8 cellular contexts compared by ENCODE assay signal in the genomic region with DNA sequence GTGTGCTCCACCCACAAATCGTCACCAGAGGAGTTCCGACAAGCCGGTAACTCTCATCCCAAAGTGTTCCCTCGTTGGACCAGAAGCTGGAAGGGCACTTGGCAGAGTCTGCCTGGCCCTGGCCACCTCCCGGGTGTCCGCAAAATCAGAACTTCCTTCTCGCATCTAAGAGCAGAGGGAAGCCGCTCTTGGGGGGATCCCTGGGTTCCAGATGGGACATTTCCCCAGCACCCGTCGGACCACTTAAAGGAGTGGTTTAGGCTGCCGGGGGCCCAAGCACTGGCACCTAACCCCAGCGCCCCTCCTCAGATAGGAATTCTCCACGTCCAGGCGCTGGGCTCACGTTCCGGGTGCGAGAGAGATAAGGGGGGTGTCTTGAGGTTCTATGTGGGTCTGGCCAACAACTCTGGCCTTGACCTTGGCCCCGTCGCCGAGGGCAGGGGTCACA. TPM values are rescaled to one million over a fixed set of nuclear protein-coding genes. Genes with fewer than 3 reads are reported as not detected.
A peak's percentile ranks its signal among the peaks of the same experiment; 100 is the strongest.
DNase-seq lines count a peak whose midpoint lies in the region; ATAC-seq and TF ChIP-seq lines count a peak whose summit lies in the region.

No MANE protein-coding gene starts in this region.

- peak overlapping the region; percentile 90 for H3K4me3 Mint-ChIP-seq in dendritic cell treated with granulocyte-macrophage colony-stimulating factor and Interleukin-4, amounts not matched to agents 40 ng/mL and 50 ng/mL, for 4 days

- H2AFZ ChIP-seq in neural cell (ENCODE audit: low read depth, low read length), result peak overlapping the region; percentile 80

- H3K36me3 Mint-ChIP-seq in dendritic cell treated with granulocyte-macrophage colony-stimulating factor and Interleukin-4, amounts not matched to agents 40 ng/mL and 50 ng/mL, for 4 days (ENCODE audit: low read depth), result peaks cover 36% of the 10 kb centered on the region

- H3K27me3 Mint-ChIP-seq in dendritic cell treated with granulocyte-macrophage colony-stimulating factor and Interleukin-4, amounts not matched to agents 40 ng/mL and 50 ng/mL, for 4 days, result peaks cover 18% of the 10 kb centered on the region

- no peaks in the 10 kb centered on the region for H3K9me3 ChIP-seq in ES-I3 (ENCODE audit: control insufficient read depth, insufficient read depth, low read length)
- H3K9me3 ChIP-seq in MG63, result no peaks in the 10 kb centered on the region
- H3K9me3 ChIP-seq in neural cell (ENCODE audit: low read length), result no peaks in the 10 kb centered on the region

- no peaks in the 10 kb centered on the region for H3F3A ChIP-seq in neural cell (ENCODE audit: insufficient read depth, low read length, poor library complexity, severe bottlenecking)

- H3K79me2 ChIP-seq in neural cell (replicated peaks; ENCODE audit: insufficient read depth, low read length), result peaks cover 22% of the 10 kb centered on the region

- H3K4me2 ChIP-seq in neural cell (ENCODE audit: low read length), result peak overlapping the region; percentile 88

- no peaks in the 10 kb centered on the region for H3K9me2 ChIP-seq in neural cell (ENCODE audit: insufficient read depth, low read length)

- peak overlapping the region; percentile 83 for H3K4me3 ChIP-seq in MG63
- peak overlapping the region; percentile 77 for H3K4me3 ChIP-seq in neural cell (ENCODE audit: low read length)

- no peak for TF ChIP-seq RAD21 in neural cell (conservative IDR thresholded peaks at IDR 0.05)

- no peaks in the 10 kb centered on the region for H4K20me1 ChIP-seq in neural cell (ENCODE audit: insufficient read depth)

- H3K27ac Mint-ChIP-seq in dendritic cell treated with granulocyte-macrophage colony-stimulating factor and Interleukin-4, amounts not matched to agents 40 ng/mL and 50 ng/mL, for 4 days, result peak overlapping the region; percentile 86

- no peaks in the 10 kb centered on the region; the same call in 1 of the 2 replicates for H3K4me1 ChIP-seq in ES-I3 (ENCODE audit: insufficient read depth, low read length)

- H3K36me3 ChIP-seq in ES-I3 (ENCODE audit: insufficient read depth, low read length) (no peaks in the 10 kb centered on the region; the same call in 1 of the 2 replicates), MG63 (peaks cover 69% of the 10 kb centered on the region), neural cell (ENCODE audit: insufficient read depth, low read length) (no peaks in the 10 kb centered on the region)

- H3K9ac ChIP-seq in ES-I3 (ENCODE audit: low read depth, low read length) (peak overlapping the region; percentile 71), neural cell (ENCODE audit: low read length) (peak overlapping the region; percentile 82)

- H3K9me3 Mint-ChIP-seq in dendritic cell treated with granulocyte-macrophage colony-stimulating factor and Interleukin-4, amounts not matched to agents 40 ng/mL and 50 ng/mL, for 4 days, result no peaks in the 10 kb centered on the region

- no peak for TF ChIP-seq EP300 in neural cell (conservative IDR thresholded peaks at IDR 0.05; ENCODE audit: poor library complexity, severe bottlenecking)

- no peak for ATAC-seq in GM18519 (IDR thresholded peaks at IDR 0.05; ENCODE audit: low FRiP score, unreplicated experiment)

- intact Hi-C loops in dendritic cell treated with granulocyte-macrophage colony-stimulating factor and Interleukin-4, amounts not matched to agents 40 ng/mL and 50 ng/mL, for 4 days (cut with micrococcal nuclease), result loop anchor here (1.0 to 2.0 kb wide), 2 partner anchors 18 to 40 kb away; a partner anchor contains a TSS

- H3K4me1 Mint-ChIP-seq in dendritic cell treated with granulocyte-macrophage colony-stimulating factor and Interleukin-4, amounts not matched to agents 40 ng/mL and 50 ng/mL, for 4 days (ENCODE audit: low read depth), result peaks cover 44% of the 10 kb centered on the region

- DNase-seq in MG63 (no peak), NCI-H446 treated with DMSO at 0.1 percent for 48 hours (lab: John Stamatoyannopoulos, UW) (no peak), NCI-H2171 (lab: John Stamatoyannopoulos, UW) (no peak), NCI-H1436 (lab: John Stamatoyannopoulos, UW) (no peak)

- H3K27me3 ChIP-seq in MG63 (no peaks in the 10 kb centered on the region), neural cell (ENCODE audit: insufficient read depth, low read depth, low read length) (no peaks in the 10 kb centered on the region)

- peak overlapping the region; percentile 85 for H3K27ac ChIP-seq in neural cell (ENCODE audit: low read length)

- TF ChIP-seq CTCF in neural cell (IDR thresholded peaks at IDR 0.05; ENCODE audit: poor library complexity, severe bottlenecking), result no peak

TF ChIP-seq in neural cell, 6 proteins besides CTCF, POLR2A, EP300 and RAD21:
- TF ChIP-seq SMC3 (conservative IDR thresholded peaks at IDR 0.05; ENCODE audit: poor library complexity), result no peak
- TF ChIP-seq, protein P1, sequence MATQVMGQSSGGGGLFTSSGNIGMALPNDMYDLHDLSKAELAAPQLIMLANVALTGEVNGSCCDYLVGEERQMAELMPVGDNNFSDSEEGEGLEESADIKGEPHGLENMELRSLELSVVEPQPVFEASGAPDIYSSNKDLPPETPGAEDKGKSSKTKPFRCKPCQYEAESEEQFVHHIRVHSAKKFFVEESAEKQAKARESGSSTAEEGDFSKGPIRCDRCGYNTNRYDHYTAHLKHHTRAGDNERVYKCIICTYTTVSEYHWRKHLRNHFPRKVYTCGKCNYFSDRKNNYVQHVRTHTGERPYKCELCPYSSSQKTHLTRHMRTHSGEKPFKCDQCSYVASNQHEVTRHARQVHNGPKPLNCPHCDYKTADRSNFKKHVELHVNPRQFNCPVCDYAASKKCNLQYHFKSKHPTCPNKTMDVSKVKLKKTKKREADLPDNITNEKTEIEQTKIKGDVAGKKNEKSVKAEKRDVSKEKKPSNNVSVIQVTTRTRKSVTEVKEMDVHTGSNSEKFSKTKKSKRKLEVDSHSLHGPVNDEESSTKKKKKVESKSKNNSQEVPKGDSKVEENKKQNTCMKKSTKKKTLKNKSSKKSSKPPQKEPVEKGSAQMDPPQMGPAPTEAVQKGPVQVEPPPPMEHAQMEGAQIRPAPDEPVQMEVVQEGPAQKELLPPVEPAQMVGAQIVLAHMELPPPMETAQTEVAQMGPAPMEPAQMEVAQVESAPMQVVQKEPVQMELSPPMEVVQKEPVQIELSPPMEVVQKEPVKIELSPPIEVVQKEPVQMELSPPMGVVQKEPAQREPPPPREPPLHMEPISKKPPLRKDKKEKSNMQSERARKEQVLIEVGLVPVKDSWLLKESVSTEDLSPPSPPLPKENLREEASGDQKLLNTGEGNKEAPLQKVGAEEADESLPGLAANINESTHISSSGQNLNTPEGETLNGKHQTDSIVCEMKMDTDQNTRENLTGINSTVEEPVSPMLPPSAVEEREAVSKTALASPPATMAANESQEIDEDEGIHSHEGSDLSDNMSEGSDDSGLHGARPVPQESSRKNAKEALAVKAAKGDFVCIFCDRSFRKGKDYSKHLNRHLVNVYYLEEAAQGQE (IDR thresholded peaks at IDR 0.05; ENCODE audit: borderline replicate concordance), result no peak
- no peak for TF ChIP-seq EZH2 (IDR thresholded peaks at IDR 0.05; ENCODE audit: borderline replicate concordance, insufficient read depth, low read length, poor library complexity, severe bottlenecking)
- TF ChIP-seq TAF1 (IDR thresholded peaks at IDR 0.05; ENCODE audit: low read depth), result no peak
- no peak for TF ChIP-seq POLR2AphosphoS5 (IDR thresholded peaks at IDR 0.05)
- no peak for TF ChIP-seq MXI1 (conservative IDR thresholded peaks at IDR 0.05; ENCODE audit: poor library complexity, severe bottlenecking)

RNA-seq across cellular contexts. Expression of a gene that starts 0.9 kb away (rescaled TPM):
- total RNA-seq in MG63 (2014; rRNA removed; shearing (Covaris generic); ENCODE audit: low replicate concordance), result 21.2 and 38.6 TPM in 2 replicates
- polyA plus RNA-seq in neural cell, result 9.2 and 13.4 TPM in 2 replicates
- 9.7 and 10.3 TPM in 2 replicates for polyA minus RNA-seq in neural cell

RNA-seq across cellular contexts. Expression of a gene that starts 11.8 kb away (rescaled TPM):
- total RNA-seq in MG63 (2014; rRNA removed; shearing (Covaris generic); ENCODE audit: low replicate concordance), result 0.46 TPM in 1 of 2 replicates, not detected in the other
- not detected in 2 replicates for polyA plus RNA-seq in neural cell
- polyA minus RNA-seq in neural cell, result not detected in 2 replicates

RNA-seq across cellular contexts. Expression of a gene that starts 14.5 kb away (rescaled TPM):
- 11.9 and 20.1 TPM in 2 replicates for total RNA-seq in MG63 (2014; rRNA removed; shearing (Covaris generic); ENCODE audit: low replicate concordance)
- not detected in 2 replicates for polyA plus RNA-seq in neural cell
- polyA minus RNA-seq in neural cell, result not detected in 2 replicates

RNA-seq across cellular contexts. Expression of a gene that starts 17.3 kb away (rescaled TPM):
- 39.9 and 45.1 TPM in 2 replicates for total RNA-seq in MG63 (2014; rRNA removed; shearing (Covaris generic); ENCODE audit: low replicate concordance)
- 12.8 and 13.2 TPM in 2 replicates for polyA plus RNA-seq in neural cell
- 10.5 and 11.3 TPM in 2 replicates for polyA minus RNA-seq in neural cell

RNA-seq across cellular contexts. Expression of a gene that starts 23.1 kb away (rescaled TPM):
- 8.5 and 16.2 TPM in 2 replicates for total RNA-seq in MG63 (2014; rRNA removed; shearing (Covaris generic); ENCODE audit: low replicate concordance)
- 24.7 and 34.1 TPM in 2 replicates for polyA plus RNA-seq in neural cell
- polyA minus RNA-seq in neural cell, result 34.8 and 39.0 TPM in 2 replicates
